ENCODE assay signal across 26 cellular contexts in genomic region chr3:31868246-31868645, GRCh38.
"Had no signal": no experiment of that assay in that cellular context is flagged by ENCODE, and none has a peak within 500 bp of the region (broad histone marks: within the 10 kb centered on the region; RNA-seq: fewer than 3 reads in every experiment).

No MANE protein-coding gene starts in this region.

- H3K4me1 ChIP-seq: esophagus muscularis mucosa, heart right ventricle, left lung, psoas muscle, tibial artery had no signal

- H3K27me3 ChIP-seq: esophagus muscularis mucosa, foreskin keratinocyte, heart right ventricle, left lung, ovary, spleen, tibial artery had no signal

- DNase-seq: dermis blood vessel endothelial cell; effector memory CD4-positive, alpha-beta T cell; foreskin keratinocyte; glutamatergic neuron; heart right ventricle; hippocampal formation; left cardiac atrium; left lung; naive thymus-derived CD8-positive, alpha-beta T cell; nephron progenitor cell; nucleus accumbens; ovary; posterior cingulate gyrus; psoas muscle; right cardiac atrium; spleen; stimulated activated CD4-positive, alpha-beta T cell treated with anti-CD3 and anti-CD28 coated beads, Interleukin-4, amount 100 ng/mL, for 4 hours; stimulated activated naive CD4-positive, alpha-beta T cell; stimulated activated naive CD8-positive, alpha-beta T cell treated with anti-CD3 and anti-CD28 coated beads, Interleukin-15, amount 100 ng/mL, for 72 hours; tibial artery had no signal

- H3K4me3 ChIP-seq: coronary artery, esophagus muscularis mucosa, heart right ventricle, left lung, ovary, psoas muscle, skin epidermis, spleen, tibial artery had no signal

- H3K27ac Mint-ChIP-seq: naive thymus-derived CD8-positive, alpha-beta T cell; nephron progenitor cell; stimulated activated naive CD8-positive, alpha-beta T cell treated with anti-CD3 and anti-CD28 coated beads, Interleukin-15, amount 100 ng/mL, for 72 hours; type B pancreatic cell had no signal

- FAIRE-seq: endothelial cell of umbilical vein, islet of Langerhans had no signal

- H3K27me3 Mint-ChIP-seq: type B pancreatic cell had no signal

- H3K9me3 ChIP-seq: esophagus muscularis mucosa, heart right ventricle, left lung, ovary, psoas muscle, spleen, tibial artery had no signal

- H3K36me3 ChIP-seq: esophagus muscularis mucosa, heart right ventricle, left lung, ovary, tibial artery had no signal

- ATAC-seq: foreskin keratinocyte; heart right ventricle; left cardiac atrium; left lung; naive thymus-derived CD8-positive, alpha-beta T cell; psoas muscle; right cardiac atrium; stimulated activated naive CD8-positive, alpha-beta T cell treated with anti-CD3 and anti-CD28 coated beads, Interleukin-15, amount 100 ng/mL, for 72 hours had no signal

- H3K36me3 Mint-ChIP-seq: naive thymus-derived CD8-positive, alpha-beta T cell had no signal

- H3K4me3 Mint-ChIP-seq: naive thymus-derived CD8-positive, alpha-beta T cell; nephron progenitor cell; stimulated activated naive CD8-positive, alpha-beta T cell treated with anti-CD3 and anti-CD28 coated beads, Interleukin-15, amount 100 ng/mL, for 72 hours; type B pancreatic cell had no signal

- H3K9me3 Mint-ChIP-seq: naive thymus-derived CD8-positive, alpha-beta T cell; stimulated activated naive CD8-positive, alpha-beta T cell treated with anti-CD3 and anti-CD28 coated beads, Interleukin-15, amount 100 ng/mL, for 72 hours; type B pancreatic cell had no signal

- H3K27ac ChIP-seq: coronary artery, esophagus muscularis mucosa, foreskin keratinocyte, heart right ventricle, left lung, ovary, psoas muscle, skin epidermis, spleen, tibial artery had no signal

- H3K4me1 Mint-ChIP-seq: naive thymus-derived CD8-positive, alpha-beta T cell; stimulated activated naive CD8-positive, alpha-beta T cell treated with anti-CD3 and anti-CD28 coated beads, Interleukin-15, amount 100 ng/mL, for 72 hours had no signal
